In genomic region chr15:85607842-85608241, GRCh38 we compare ENCODE assay signal across 9 cellular contexts.
DNase-seq lines count a peak whose midpoint lies in the region; ATAC-seq, FAIRE-seq and TF ChIP-seq lines count a peak whose summit lies in the region.
"Had no signal": no experiment of that assay in that cellular context is flagged by ENCODE, and none has a peak within 500 bp of the region (broad histone marks: within the 10 kb centered on the region; RNA-seq: fewer than 3 reads in every experiment).

No MANE protein-coding gene starts in this region.

- ATAC-seq in gastrocnemius medialis = peak; percentile 68 to 72

- TF ChIP-seq CTCF in VCaP (conservative IDR thresholded peaks at IDR 0.05) (no peak), gastrocnemius medialis (IDR thresholded peaks at IDR 0.05 in 4 of 5, conservative IDR thresholded peaks at IDR 0.05 in 1 of 5) (no peak), GM13977 (IDR thresholded peaks at IDR 0.05; ENCODE audit: extremely low read depth, insufficient read depth, missing control alignments) (no peak)

- FAIRE-seq in small intestine (lab: Jason Lieb, UNC) = no peak

- H3K36me3 ChIP-seq in GM23248 (ENCODE audit: low read depth) (no peaks in the 10 kb centered on the region), gastrocnemius medialis (no peaks in the 10 kb centered on the region), small intestine (ENCODE audit: control insufficient read depth in 2 of 2, insufficient read depth in 2 of 2, low read length in 2 of 2) (peaks cover 0 to 7% of the 10 kb centered on the region in 2 donors)

- peaks cover 37% of the 10 kb centered on the region for H3F3A ChIP-seq in GM23248 (ENCODE audit: insufficient read depth)

- H3K9ac ChIP-seq in GM23248 = peak overlapping the region; percentile 31

- no peaks in the 10 kb centered on the region for H4K20me1 ChIP-seq in GM23248 (ENCODE audit: insufficient read depth)

- H3K9me2 ChIP-seq in GM23248 (ENCODE audit: insufficient read depth) = no peaks in the 10 kb centered on the region

- H3K4me3 ChIP-seq in GM23248 (peak overlapping the region; percentile 45), gastrocnemius medialis (no peak overlapping the region), small intestine (ENCODE audit: low read depth in 1 of 2, low read length in 2 of 2) (no peak overlapping the region)

- H3K4me1 ChIP-seq in GM23248 (ENCODE audit: insufficient read depth) (peaks cover 21% of the 10 kb centered on the region), gastrocnemius medialis (peaks cover 63 to 77% of the 10 kb centered on the region in 2 donors), small intestine (ENCODE audit: control insufficient read depth in 2 of 2, insufficient read depth in 1 of 2, low read depth in 1 of 2, low read length in 1 of 2) (peaks cover 0 to 2% of the 10 kb centered on the region in 2 donors)

- H3K9me3 ChIP-seq in GM23248 (ENCODE audit: low read depth) (no peaks in the 10 kb centered on the region), gastrocnemius medialis (no peaks in the 10 kb centered on the region), small intestine (ENCODE audit: control insufficient read depth, low read depth) (no peaks in the 10 kb centered on the region)

- intact Hi-C loops in gastrocnemius medialis (cut with DNase I; ENCODE audit: low total_unique reads) = no loop called here

- H3K27ac ChIP-seq in GM23248 (peak overlapping the region; percentile 72), VCaP (peak overlapping the region; percentile 24), gastrocnemius medialis (peak overlapping the region; percentile 71 to 89 (median 74)), small intestine (ENCODE audit: low read depth in 1 of 2, low read length in 1 of 2) (no peak overlapping the region)

- WGBS in GM23248 (ENCODE audit: low coverage in 1 of 2, low lambda C conversion rate in 2 of 2, missing lambda C conversion rate in 2 of 2), 2 experiments = 0 to 3% methylated on average over 1 of the region's 1 CpG
- WGBS in small intestine, 3 donors = 70 to 87% (median 78%) methylated on average over 1 of the region's 1 CpG

- in situ Hi-C loops in GM23248 (cut with MboI) (no loop called here), gastrocnemius medialis (cut with MboI; ENCODE audit: low sequenced_read_pairs in 4 of 4) (loop anchor here in 1 of 4 donors (25.0 kb wide), 1 partner anchor 229 kb away; no protein-coding TSS in a partner anchor), GM13977 (cut with MboI; ENCODE audit: low pct_unique_long_range_greater_than_20kb, low sequenced_read_pairs, unreplicated experiment) (loop anchor here (25.0 kb wide), 1 partner anchor 229 kb away; no protein-coding TSS in a partner anchor)

- H3K4me2 ChIP-seq in GM23248 (ENCODE audit: unreplicated experiment) = peak overlapping the region; percentile 56

- no peak for TF ChIP-seq POLR2A in gastrocnemius medialis (IDR thresholded peaks at IDR 0.05)

- H3K79me2 ChIP-seq in GM23248 (ENCODE audit: insufficient read depth) = peaks cover 38% of the 10 kb centered on the region

- H2AFZ ChIP-seq in GM23248 = no peak overlapping the region

- DNase-seq in GM23248 (peak; percentile 95), foreskin melanocyte (peak; percentile 81), gastrocnemius medialis (peak in 1 of 2 donors; percentile 27), small intestine (no peak), GM13977 (ENCODE audit: low spot score) (no peak), NCI-H1105 (lab: John Stamatoyannopoulos, UW) (no peak), HUDEP-2 (lab: John Stamatoyannopoulos, UW; ENCODE audit: unreplicated experiment in 76 of 76) (no peak)
- DNase-seq: GDM1 had no signal

- no peaks in the 10 kb centered on the region for H3K27me3 ChIP-seq in GM23248 (replicated peaks; ENCODE audit: insufficient read depth)
- H3K27me3 ChIP-seq in gastrocnemius medialis = no peaks in the 10 kb centered on the region
- H3K27me3 ChIP-seq in small intestine (ENCODE audit: control insufficient read depth in 2 of 2, insufficient read depth in 2 of 2, low read length in 2 of 2) = no peaks in the 10 kb centered on the region

Comparison
In these comparisons a context has a peak if more than half of its experiments do, and no peak if none do; other contexts are left out.
1. DNase-seq: peak in GM23248 (single experiment) and foreskin melanocyte (single experiment); none in small intestine (single experiment), GM13977 (single experiment), NCI-H1105 (single experiment) and HUDEP-2 (0 of 76).
2. H3K27ac ChIP-seq: peak in GM23248 (single experiment), VCaP (single experiment) and gastrocnemius medialis (4 of 4); none in small intestine (0 of 2).